ENCODE assay signal across 30 cellular contexts in genomic region chr12:110862331-110862730, GRCh38. TPM values are rescaled to one million over a fixed set of nuclear protein-coding genes. Genes with fewer than 3 reads are reported as not detected.
"Had no signal": no experiment of that assay in that cellular context is flagged by ENCODE, and none has a peak within 500 bp of the region (broad histone marks: within the 10 kb centered on the region; RNA-seq: fewer than 3 reads in every experiment).

No MANE protein-coding gene starts in this region.

- ATAC-seq: activated CD4-positive, alpha-beta T cell treated with anti-CD3 and anti-CD28 coated beads for 36 hours; activated T-cell treated with anti-CD3 and anti-CD28 coated beads, Interleukin-2, amount 50 U/mL, for 4 hours; esophagus mucosa; left ventricle myocardium superior; natural killer cell; right cardiac atrium; stimulated activated naive CD8-positive, alpha-beta T cell treated with anti-CD3 and anti-CD28 coated beads, Interleukin-15, Interleukin-2, amounts not matched to agents 100 U/mL and 50 U/mL, for 24 hours; upper lobe of right lung had no signal

- H3K27ac ChIP-seq: breast epithelium, colonic mucosa, parathyroid adenoma, upper lobe of right lung had no signal

- H3K27me3 ChIP-seq: breast epithelium, colonic mucosa, upper lobe of right lung had no signal

- H3K27ac Mint-ChIP-seq: activated B cell treated with CpG ODN at 0.5 μM for 24 hours; activated CD4-positive, alpha-beta T cell treated with anti-CD3 and anti-CD28 coated beads for 36 hours; activated naive CD8-positive, alpha-beta T cell; natural killer cell; T-helper 1 cell treated with Interleukin-12 subunit alpha and Interleukin-12 subunit beta and Interleukin-4 antibody, amounts not matched to agents 30 μg/mL and 1 μg/mL, for 36 hours had no signal

- H3K4me3 Mint-ChIP-seq: activated B cell treated with CpG ODN at 0.5 μM for 24 hours; activated CD4-positive, alpha-beta T cell treated with anti-CD3 and anti-CD28 coated beads for 36 hours; activated naive CD8-positive, alpha-beta T cell; activated T-cell treated with anti-CD3 and anti-CD28 coated beads, Interleukin-2, amount 50 U/mL, for 4 hours; central memory CD8-positive, alpha-beta T cell; natural killer cell; T-helper 1 cell treated with Interleukin-12 subunit alpha and Interleukin-12 subunit beta and Interleukin-4 antibody, amounts not matched to agents 30 μg/mL and 1 μg/mL, for 36 hours had no signal

- H3K36me3 ChIP-seq: breast epithelium, colonic mucosa, upper lobe of right lung had no signal

- H3K4me1 ChIP-seq: breast epithelium, colonic mucosa, parathyroid adenoma, upper lobe of right lung had no signal

- H3K4me3 ChIP-seq: breast epithelium, colonic mucosa, upper lobe of right lung had no signal

- DNase-seq: activated B cell treated with CpG ODN at 0.5 μM for 24 hours; activated CD4-positive, alpha-beta T cell treated with anti-CD3 and anti-CD28 coated beads for 36 hours; activated CD4-positive, alpha-beta T cell treated with anti-CD3 and anti-CD28 coated beads, Interleukin-2, amount 50 U/mL, for 4 hours; activated CD8-positive, alpha-beta memory T cell treated with anti-CD3 and anti-CD28 coated beads, Interleukin-2, amount 50 U/mL, for 48 hours; activated naive CD4-positive, alpha-beta T cell; activated T-cell treated with anti-CD3 and anti-CD28 coated beads, Interleukin-2, amount 50 U/mL, for 4 hours; colonic mucosa; effector CD4-positive, alpha-beta T cell; hippocampal formation; left ventricle myocardium superior; midbrain; natural killer cell; nucleus accumbens; right cardiac atrium; stimulated activated CD4-positive, alpha-beta T cell treated with anti-CD3 and anti-CD28 coated beads, Interleukin-4, amount 100 ng/mL, for 24 hours; stimulated activated naive CD8-positive, alpha-beta T cell treated with anti-CD3 and anti-CD28 coated beads, Interleukin-15, Interleukin-2, amounts not matched to agents 100 U/mL and 50 U/mL, for 24 hours; T1000; upper lobe of right lung had no signal

- H2AFZ ChIP-seq: parathyroid adenoma had no signal

- H3K36me3 Mint-ChIP-seq: activated naive CD8-positive, alpha-beta T cell; natural killer cell had no signal

- H3K9me3 Mint-ChIP-seq: activated B cell treated with CpG ODN at 0.5 μM for 24 hours; activated T-cell treated with anti-CD3 and anti-CD28 coated beads, Interleukin-2, amount 50 U/mL, for 4 hours; activated T-helper 2 cell treated with anti-CD3 and anti-CD28 coated beads, Interferon-gamma antibody, Interleukin-2, Interleukin-4, amounts not matched to agents 10 μg/mL and 5 μg/mL and 100 μg/mL, durations not matched to agents 14 hours and 24 hours and 36 hours; central memory CD8-positive, alpha-beta T cell; natural killer cell; T-helper 1 cell treated with Interleukin-12 subunit alpha and Interleukin-12 subunit beta and Interleukin-4 antibody, amounts not matched to agents 30 μg/mL and 1 μg/mL, for 36 hours had no signal

- H3K9me3 ChIP-seq: breast epithelium, colonic mucosa, upper lobe of right lung had no signal

- H3K27me3 Mint-ChIP-seq: activated CD4-positive, alpha-beta T cell treated with anti-CD3 and anti-CD28 coated beads for 36 hours; activated naive CD8-positive, alpha-beta T cell; central memory CD8-positive, alpha-beta T cell had no signal

- H3K9ac ChIP-seq: parathyroid adenoma had no signal

- H3K79me2 ChIP-seq: parathyroid adenoma had no signal

- H3K4me1 Mint-ChIP-seq: central memory CD8-positive, alpha-beta T cell had no signal

RNA-seq across cellular contexts. Expression of gene CCDC63, which starts 15.5 kb away (rescaled TPM):
- total RNA-seq: activated B cell treated with CpG ODN at 0.5 μM for 24 hours; activated CD4-positive, alpha-beta T cell treated with anti-CD3 and anti-CD28 coated beads for 36 hours; activated CD8-positive, alpha-beta memory T cell treated with anti-CD3 and anti-CD28 coated beads for 36 hours; activated T-cell treated with anti-CD3 and anti-CD28 coated beads, Interleukin-2, amount 50 U/mL, for 4 hours; activated T-helper 2 cell treated with anti-CD3 and anti-CD28 coated beads, Interferon-gamma antibody, Interleukin-2, Interleukin-4, amounts not matched to agents 10 μg/mL and 5 μg/mL and 100 μg/mL, durations not matched to agents 14 hours and 24 hours and 36 hours; breast epithelium; colonic mucosa; endothelial cell of umbilical vein; esophagus mucosa; frontal cortex; left ventricle myocardium superior; natural killer cell; pulmonary artery endothelial cell; right cardiac atrium; subcutaneous adipose tissue; upper lobe of right lung had no signal
- polyA plus RNA-seq: endothelial cell of umbilical vein, right cardiac atrium had no signal

RNA-seq across cellular contexts. Expression of gene MYL2, which starts 58.0 kb away (rescaled TPM):
- total RNA-seq: activated B cell treated with CpG ODN at 0.5 μM for 24 hours; activated CD4-positive, alpha-beta T cell treated with anti-CD3 and anti-CD28 coated beads for 36 hours; activated CD8-positive, alpha-beta memory T cell treated with anti-CD3 and anti-CD28 coated beads for 36 hours; activated T-cell treated with anti-CD3 and anti-CD28 coated beads, Interleukin-2, amount 50 U/mL, for 4 hours; activated T-helper 2 cell treated with anti-CD3 and anti-CD28 coated beads, Interferon-gamma antibody, Interleukin-2, Interleukin-4, amounts not matched to agents 10 μg/mL and 5 μg/mL and 100 μg/mL, durations not matched to agents 14 hours and 24 hours and 36 hours; breast epithelium; frontal cortex; natural killer cell; pulmonary artery endothelial cell; subcutaneous adipose tissue; upper lobe of right lung had no signal
- polyA plus RNA-seq: endothelial cell of umbilical vein had no signal
